11 cellular contexts compared by ENCODE assay signal in genomic region chr16:973366-973765, GRCh38. TPM values are rescaled to one million over a fixed set of nuclear protein-coding genes. Genes with fewer than 3 reads are reported as not detected.
"Had no signal": no experiment of that assay in that cellular context is flagged by ENCODE, and none has a peak within 500 bp of the region (broad histone marks: within the 10 kb centered on the region; RNA-seq: fewer than 3 reads in every experiment).

No MANE protein-coding gene starts in this region.

- H3K27ac ChIP-seq: spleen had no signal

- H3K9me3 ChIP-seq: spleen had no signal

- H3K36me3 ChIP-seq: spleen had no signal

- H3K27me3 Mint-ChIP-seq: activated CD8-positive, alpha-beta T cell treated with anti-CD3 and anti-CD28 coated beads for 36 hours had no signal

- H3K27ac Mint-ChIP-seq: activated CD8-positive, alpha-beta T cell treated with anti-CD3 and anti-CD28 coated beads for 36 hours; dendritic cell treated with granulocyte-macrophage colony-stimulating factor and Interleukin-4, amounts not matched to agents 40 ng/mL and 50 ng/mL, for 4 days; endodermal cell; memory B cell had no signal

- DNase-seq: activated CD4-positive, alpha-beta T cell treated with anti-CD3 and anti-CD28 coated beads for 4 hours; activated CD8-positive, alpha-beta T cell treated with anti-CD3 and anti-CD28 coated beads for 36 hours; activated naive CD4-positive, alpha-beta T cell; endodermal cell; stimulated activated CD4-positive, alpha-beta T cell treated with anti-CD3 and anti-CD28 coated beads, Interleukin-1b, Interleukin-23, amount 100 ng/mL, for 48 hours had no signal

- H3K9me3 Mint-ChIP-seq: activated CD8-positive, alpha-beta T cell treated with anti-CD3 and anti-CD28 coated beads for 36 hours; dendritic cell treated with granulocyte-macrophage colony-stimulating factor and Interleukin-4, amounts not matched to agents 40 ng/mL and 50 ng/mL, for 4 days had no signal

- H3K36me3 Mint-ChIP-seq: memory B cell had no signal

- ATAC-seq: activated CD8-positive, alpha-beta T cell treated with anti-CD3 and anti-CD28 coated beads for 36 hours; left lobe of liver; sciatic nerve; stimulated activated memory B cell treated with anti-CD40 and anti-IgM and Interleukin-4, amounts not matched to agents 10 μg/mL and 1 μg/mL and 100 μg/mL, for 72 hours had no signal

- H3K4me3 ChIP-seq: spleen had no signal

- H3K4me3 Mint-ChIP-seq: activated CD8-positive, alpha-beta T cell treated with anti-CD3 and anti-CD28 coated beads for 36 hours; dendritic cell treated with granulocyte-macrophage colony-stimulating factor and Interleukin-4, amounts not matched to agents 40 ng/mL and 50 ng/mL, for 4 days; endodermal cell; memory B cell; stimulated activated memory B cell treated with anti-CD40 and anti-IgM and Interleukin-4, amounts not matched to agents 10 μg/mL and 1 μg/mL and 100 μg/mL, for 72 hours had no signal

RNA-seq across cellular contexts. Expression of gene SOX8, which starts 8.2 kb away (rescaled TPM):
- total RNA-seq: left lobe of liver had no signal
